20 cellular contexts compared by ENCODE assay signal in genomic region chr7:101159696-101160674, GRCh38. TPM values are rescaled to one million over a fixed set of nuclear protein-coding genes. Genes with fewer than 3 reads are reported as not detected.
A peak's percentile ranks its signal among the peaks of the same experiment; 100 is the strongest.
DNase-seq lines count a peak whose midpoint lies in the region; ATAC-seq and TF ChIP-seq lines count a peak whose summit lies in the region.
"Had no signal": no experiment of that assay in that cellular context is flagged by ENCODE, and none has a peak within 500 bp of the region (broad histone marks: within the 10 kb centered on the region; RNA-seq: fewer than 3 reads in every experiment).

No MANE protein-coding gene starts in this region.

- H2BK5ac ChIP-seq in IMR-90 (ENCODE audit: low read depth, low read length, poor library complexity, severe bottlenecking), result peak overlapping the region; percentile 31
- no peak overlapping the region for H2BK5ac ChIP-seq in mesenchymal stem cell (ENCODE audit: low read depth, low read length, poor library complexity, severe bottlenecking)

- no peak for TF ChIP-seq RAD21 in IMR-90 (IDR thresholded peaks at IDR 0.05; ENCODE audit: low read length)

- H3K4me1 ChIP-seq in IMR-90 (ENCODE audit: control insufficient read depth, insufficient read depth, low read length) (peaks cover 9% of the 10 kb centered on the region), mesenchymal stem cell (ENCODE audit: control insufficient read depth, insufficient read depth, low read depth, low read length) (peaks cover 54% of the 10 kb centered on the region)

- H3K4me2 ChIP-seq in IMR-90 (ENCODE audit: low read depth, low read length), result no peak overlapping the region
- H3K4me2 ChIP-seq in mesenchymal stem cell (ENCODE audit: low read length, poor library complexity, severe bottlenecking), result no peak overlapping the region

- H3K14ac ChIP-seq in IMR-90 (replicated peaks; ENCODE audit: low read depth, low read length), result no peak overlapping the region
- peak overlapping the region in 1 of 2 experiments; percentile 18 for H3K14ac ChIP-seq in mesenchymal stem cell (ENCODE audit: low read length in 2 of 2)

- peak overlapping the region; percentile 20 for H2AK9ac ChIP-seq in IMR-90 (replicated peaks; ENCODE audit: low read depth, low read length, poor library complexity)

- H2BK120ac ChIP-seq in IMR-90 (ENCODE audit: low read depth, low read length), result no peak overlapping the region
- no peak overlapping the region for H2BK120ac ChIP-seq in mesenchymal stem cell (ENCODE audit: low read depth, low read length)

- no TSS peak for BruUV-seq in IMR-90 (replicated peaks; lab: Mats Ljungman, UMichigan)

- H3K4me3 ChIP-seq in IMR-90 (ENCODE audit: insufficient read depth, low read depth, low read length) (no peak overlapping the region), mesenchymal stem cell (ENCODE audit: insufficient read depth in 1 of 2, low read depth in 1 of 2, low read length in 2 of 2) (no peak overlapping the region)
- H3K4me3 ChIP-seq: testis had no signal

- H3K18ac ChIP-seq in IMR-90 (ENCODE audit: low read depth, low read length) (no peak overlapping the region), mesenchymal stem cell (ENCODE audit: low read depth in 1 of 2, low read length in 2 of 2) (no peak overlapping the region)

- WGBS in IMR-90 (ENCODE audit: extremely low coverage in 2 of 2, insufficient read length in 1 of 2), 2 experiments, result 61% methylated on average over 11 of the region's 31 CpGs; no CpG with 5 or more reads in 1 of the 2 experiments
- WGBS in mesenchymal stem cell, result 69% methylated on average over 20 of the region's 31 CpGs

- DNase-seq in EH (ENCODE audit: low read depth), result peak; percentile 55
- peak; percentile 57 for DNase-seq in IMR-90
- DNase-seq in astrocyte of the hippocampus (ENCODE audit: low read depth, low spot score), result peak; percentile 58
- peak; percentile 37 for DNase-seq in mesenchymal stem cell
- no peak for DNase-seq in NCI-H524 (lab: John Stamatoyannopoulos, UW)
- DNase-seq in NCI-H446 (lab: John Stamatoyannopoulos, UW), result no peak
- DNase-seq: activated CD4-positive, CD25-positive, alpha-beta regulatory T cell treated with anti-CD3 and anti-CD28 coated beads, Interleukin-2, amount 50 U/mL, for 72 hours; activated CD8-positive, alpha-beta memory T cell treated with anti-CD3 and anti-CD28 coated beads, Interleukin-2, amount 50 U/mL, for 48 hours; activated naive CD4-positive, alpha-beta T cell treated with anti-CD3 and anti-CD28 coated beads for 36 hours; DMS79 treated with DMSO at 0.1 percent for 48 hours; glutamatergic neuron; left colon; MV-4-11; NCI-H2171; testis had no signal

- H3K23ac ChIP-seq in IMR-90 (ENCODE audit: low read depth, low read length), result no peak overlapping the region
- no peak overlapping the region for H3K23ac ChIP-seq in mesenchymal stem cell (ENCODE audit: low read length in 2 of 2)

- H3K9me1 ChIP-seq in IMR-90 (ENCODE audit: insufficient read depth, low read length), result peaks cover 3% of the 10 kb centered on the region

- no peak overlapping the region for H2BK12ac ChIP-seq in mesenchymal stem cell (ENCODE audit: low read length in 2 of 2)

- intact Hi-C loops in IMR-90 (cut with micrococcal nuclease), result no loop called here

- H3K27me3 ChIP-seq in IMR-90 (ENCODE audit: control insufficient read depth, insufficient read depth, low read length) (peaks cover 8% of the 10 kb centered on the region; the same call in 1 of the 2 replicates), mesenchymal stem cell (ENCODE audit: control insufficient read depth in 1 of 2, insufficient read depth in 1 of 2, low read length in 2 of 2) (peaks cover 5 to 22% of the 10 kb centered on the region in 2 experiments)
- H3K27me3 ChIP-seq: testis had no signal

- H3K9ac ChIP-seq in IMR-90 (ENCODE audit: low read depth, low read length) (no peak overlapping the region), mesenchymal stem cell (ENCODE audit: low read length) (no peak overlapping the region)

- H4K20me1 ChIP-seq in IMR-90 (ENCODE audit: insufficient read depth, low read length), result peaks cover 17% of the 10 kb centered on the region

- H2BK20ac ChIP-seq in IMR-90 (ENCODE audit: low read depth, low read length), result no peak overlapping the region

- H2BK15ac ChIP-seq in IMR-90 (ENCODE audit: low read depth, low read length) (no peak overlapping the region), mesenchymal stem cell (ENCODE audit: low read depth, poor library complexity, severe bottlenecking) (no peak overlapping the region)

- H2AK5ac ChIP-seq in IMR-90 (ENCODE audit: low read depth, low read length), result peak overlapping the region; percentile 84
- peak overlapping the region; percentile 81 for H2AK5ac ChIP-seq in mesenchymal stem cell (ENCODE audit: low read length, severe bottlenecking)

- no peak for TF ChIP-seq CTCF in IMR-90 (conservative IDR thresholded peaks at IDR 0.05; ENCODE audit: low read depth, low read length)

- H3K9me3 ChIP-seq in IMR-90 (ENCODE audit: control insufficient read depth, insufficient read depth, low read length), result no peaks in the 10 kb centered on the region
- H3K9me3 ChIP-seq in mesenchymal stem cell (ENCODE audit: control insufficient read depth, low read length), result no peaks in the 10 kb centered on the region
- H3K9me3 ChIP-seq: testis had no signal

- H4K5ac ChIP-seq in IMR-90 (ENCODE audit: low read depth, low read length), result no peak overlapping the region

- H3K27ac ChIP-seq in IMR-90 (ENCODE audit: insufficient read depth, low read length) (no peak overlapping the region), mesenchymal stem cell (ENCODE audit: low read length, poor library complexity, severe bottlenecking) (no peak overlapping the region)
- H3K27ac ChIP-seq: C4-2B, testis had no signal

- in situ Hi-C loops in IMR-90 (cut with MboI; ENCODE audit: low sequenced_read_pairs), result no loop called here

- no peak for TF ChIP-seq POLR2A in IMR-90 (IDR thresholded peaks at IDR 0.05; ENCODE audit: low read depth, low read length)

- dilution Hi-C loops in IMR-90 (cut with HindIII; ENCODE audit: low sequenced_read_pairs, unreplicated experiment), result no loop called here

- H3K56ac ChIP-seq in IMR-90 (ENCODE audit: extremely low read depth, insufficient read depth, low read length), result no peak overlapping the region

- H3K36me3 ChIP-seq in IMR-90 (ENCODE audit: control insufficient read depth, insufficient read depth, low read length) (peaks cover 28% of the 10 kb centered on the region), mesenchymal stem cell (ENCODE audit: control insufficient read depth in 1 of 2, insufficient read depth in 2 of 2, low read depth in 1 of 2, low read length in 2 of 2) (peaks cover 48 to 49% of the 10 kb centered on the region in 2 experiments)

- H3K4ac ChIP-seq in IMR-90 (ENCODE audit: low read depth, low read length) (no peak overlapping the region), mesenchymal stem cell (ENCODE audit: low read depth in 1 of 2, low read length in 2 of 2) (no peak overlapping the region)

- ATAC-seq in IMR-90 (ENCODE audit: low read depth) (peak; percentile 35), GM19035 (IDR thresholded peaks at IDR 0.05; ENCODE audit: unreplicated experiment) (no peak)
- ATAC-seq in activated CD4-positive, CD25-positive, alpha-beta regulatory T cell treated with anti-CD3 and anti-CD28 coated beads, Interleukin-2, amount 50 U/mL, for 24 hours, result no peak
- ATAC-seq: left colon had no signal

- no peak overlapping the region for H4K91ac ChIP-seq in IMR-90 (ENCODE audit: insufficient read depth, low read depth, low read length)
- no peak overlapping the region for H4K91ac ChIP-seq in mesenchymal stem cell (ENCODE audit: low read length)

- CTCF ChIA-PET in IMR-90 (lab: Yijun Ruan, JAX), result interaction anchor here (0.6 to 0.7 kb wide), 2 partner anchors 16 to 29 kb away, joined by 3 to 5 read pairs; no protein-coding TSS in a partner anchor

- H4K8ac ChIP-seq in IMR-90 (ENCODE audit: low read depth in 2 of 2, low read length in 2 of 2) (peak overlapping the region in 1 of 2 experiments; percentile 35; a peak in 1 of 4 replicates), mesenchymal stem cell (ENCODE audit: low read length) (no peak overlapping the region)

- H3K79me1 ChIP-seq in IMR-90 (ENCODE audit: low read depth in 1 of 2, low read length in 2 of 2) (peaks cover 8 to 38% of the 10 kb centered on the region in 2 experiments), mesenchymal stem cell (replicated peaks; ENCODE audit: low read length, poor library complexity, severe bottlenecking) (peaks cover 23% of the 10 kb centered on the region)

- POLR2A ChIA-PET in IMR-90 (lab: Charles Lee; ENCODE audit: unreplicated experiment), result interaction anchor here (0.6 kb wide), 1 partner anchor 33 kb away, joined by 5 read pairs; no protein-coding TSS in a partner anchor

- H2AFZ ChIP-seq in IMR-90 (replicated peaks; ENCODE audit: low read length, poor library complexity), result peak overlapping the region; percentile 75
- H2AFZ ChIP-seq in mesenchymal stem cell (ENCODE audit: low read depth, low read length), result no peak overlapping the region

RNA-seq across cellular contexts. Expression of gene VGF, which starts 5.4 kb away (rescaled TPM):
- 0.18 and 0.28 TPM in 2 replicates for total RNA-seq in IMR-90 (2012; rRNA removed)
- 0.50 and 0.59 TPM in 2 replicates for polyA plus RNA-seq in IMR-90 (2012; rRNA removed)
- 0.64 and 0.82 TPM in 2 replicates for polyA plus RNA-seq in IMR-90 (2012; cell fraction: cytosol; rRNA removed)
- 0.36 and 0.83 TPM in 2 replicates for polyA plus RNA-seq in IMR-90 (2012; cell fraction: nucleus; rRNA removed; ENCODE audit: low replicate concordance)
- 0.04 TPM for polyA plus RNA-seq in mesenchymal stem cell (2013, experiment 1 of 2)
- 0.05 TPM for polyA plus RNA-seq in mesenchymal stem cell (2013, experiment 2 of 2)
- total RNA-seq: activated naive CD4-positive, alpha-beta T cell treated with anti-CD3 and anti-CD28 coated beads for 36 hours had no signal

RNA-seq across cellular contexts. Expression of gene AP1S1, which starts 5.7 kb away (rescaled TPM):
- 233 and 295 TPM in 2 replicates for total RNA-seq in IMR-90 (2012; rRNA removed)
- 178 and 187 TPM in 2 replicates for polyA plus RNA-seq in IMR-90 (2012; rRNA removed)
- 282 and 325 TPM in 2 replicates for polyA plus RNA-seq in IMR-90 (2012; cell fraction: cytosol; rRNA removed)
- polyA plus RNA-seq in IMR-90 (2012; cell fraction: nucleus; rRNA removed; ENCODE audit: low replicate concordance), result 110 and 121 TPM in 2 replicates
- polyA plus RNA-seq in mesenchymal stem cell (2013, experiment 1 of 2), result 65.9 TPM
- polyA plus RNA-seq in mesenchymal stem cell (2013, experiment 2 of 2), result 64.7 TPM

RNA-seq across cellular contexts. Expression of gene NAT16, which starts 20.1 kb away (rescaled TPM):
- total RNA-seq in IMR-90 (2012; rRNA removed), result not detected in 2 replicates
- 0.03 and 0.05 TPM in 2 replicates for polyA plus RNA-seq in IMR-90 (2012; rRNA removed)
- 0.02 and 0.04 TPM in 2 replicates for polyA plus RNA-seq in IMR-90 (2012; cell fraction: cytosol; rRNA removed)
- 0.25 and 0.53 TPM in 2 replicates for polyA plus RNA-seq in IMR-90 (2012; cell fraction: nucleus; rRNA removed; ENCODE audit: low replicate concordance)
- polyA plus RNA-seq in mesenchymal stem cell (2013, experiment 1 of 2), result not detected
- polyA plus RNA-seq in mesenchymal stem cell (2013, experiment 2 of 2), result not detected
- total RNA-seq: activated naive CD4-positive, alpha-beta T cell treated with anti-CD3 and anti-CD28 coated beads for 36 hours; left colon; pulmonary artery endothelial cell had no signal

RNA-seq across cellular contexts. Expression of gene SERPINE1, which starts 33.1 kb away (rescaled TPM):
- 1,441 and 1,485 TPM in 2 replicates for total RNA-seq in IMR-90 (2012; rRNA removed)
- polyA plus RNA-seq in IMR-90 (2012; rRNA removed), result 2,783 and 2,870 TPM in 2 replicates
- 1,325 and 1,597 TPM in 2 replicates for polyA plus RNA-seq in IMR-90 (2012; cell fraction: cytosol; rRNA removed)
- 924 and 1,074 TPM in 2 replicates for polyA plus RNA-seq in IMR-90 (2012; cell fraction: nucleus; rRNA removed; ENCODE audit: low replicate concordance)
- 599 TPM for polyA plus RNA-seq in mesenchymal stem cell (2013, experiment 1 of 2)
- polyA plus RNA-seq in mesenchymal stem cell (2013, experiment 2 of 2), result 599 TPM

RNA-seq across cellular contexts. Expression of gene MOGAT3, which starts 40.9 kb away (rescaled TPM):
- not detected in 2 replicates for total RNA-seq in IMR-90 (2012; rRNA removed)
- polyA plus RNA-seq in IMR-90 (2012; rRNA removed), result not detected in 2 replicates
- polyA plus RNA-seq in IMR-90 (2012; cell fraction: cytosol; rRNA removed), result not detected in 2 replicates
- polyA plus RNA-seq in IMR-90 (2012; cell fraction: nucleus; rRNA removed; ENCODE audit: low replicate concordance), result not detected in 2 replicates
- polyA plus RNA-seq in mesenchymal stem cell (2013, experiment 1 of 2), result not detected
- polyA plus RNA-seq in mesenchymal stem cell (2013, experiment 2 of 2), result not detected
- total RNA-seq: activated naive CD4-positive, alpha-beta T cell treated with anti-CD3 and anti-CD28 coated beads for 36 hours; OCI-LY7; pulmonary artery endothelial cell; testis had no signal

Comparison
In these comparisons a context has a peak if more than half of its experiments do, and no peak if none do; other contexts are left out.
1. DNase-seq: peak in EH (single experiment), IMR-90 (single experiment), astrocyte of the hippocampus (single experiment) and mesenchymal stem cell (single experiment); none in NCI-H524 (0 of 2) and NCI-H446 (0 of 2).